In the genomic region with DNA sequence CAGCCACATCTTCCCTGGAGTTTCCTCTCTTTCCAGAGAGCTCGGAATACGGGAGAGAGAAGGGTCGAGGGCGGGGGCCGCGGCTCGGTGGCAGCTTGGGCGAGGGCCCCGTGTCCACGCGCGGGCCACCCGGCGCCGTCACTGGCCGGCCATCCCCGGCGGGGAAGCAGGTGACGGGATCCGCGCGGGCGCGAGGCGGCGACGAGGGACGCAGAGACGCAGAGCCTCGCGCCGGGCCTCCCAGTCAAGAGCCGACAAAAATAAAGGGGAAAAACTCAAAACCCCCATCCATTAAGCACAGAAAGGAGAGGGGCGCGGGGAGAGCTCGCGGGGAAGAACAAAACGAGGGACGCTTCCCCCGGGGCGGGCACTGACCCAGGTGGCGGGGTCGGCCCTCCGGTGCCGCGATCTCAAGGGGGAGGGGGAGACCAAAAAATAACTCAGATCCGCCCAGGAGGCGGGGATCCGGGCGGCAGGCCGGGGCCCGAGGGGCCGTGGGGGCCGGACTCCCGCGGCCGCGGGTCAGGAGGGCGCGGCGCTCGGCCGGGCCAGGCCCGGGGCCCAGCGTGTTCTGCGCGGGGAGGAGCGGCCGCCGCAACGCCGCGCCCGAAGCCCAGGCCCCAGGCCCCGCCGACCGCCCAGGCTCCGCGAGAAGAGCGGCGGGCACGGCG, we compare ENCODE assay signal across 8 cellular contexts. TPM values are rescaled to one million over a fixed set of nuclear protein-coding genes. Genes with fewer than 3 reads are reported as not detected.
DNase-seq lines count a peak whose midpoint lies in the region; ATAC-seq, FAIRE-seq and TF ChIP-seq lines count a peak whose summit lies in the region.

No MANE protein-coding gene starts in this region.

- no TSS peak for BruUV-seq in PC-3 (replicated peaks; lab: Mats Ljungman, UMichigan)

- TF ChIP-seq POLR2A in A549 (IDR thresholded peaks at IDR 0.05; ENCODE audit: low read length) = 0 out of 2 replicates have a peak, but pooled peaks have one; percentile 12
- no peak for TF ChIP-seq POLR2A in gastroesophageal sphincter (IDR thresholded peaks at IDR 0.05)
- TF ChIP-seq POLR2A in transverse colon (IDR thresholded peaks at IDR 0.05) = no peak

- FAIRE-seq in A549 (lab: Jason Lieb, UNC) = no peak

- H3K9ac ChIP-seq in PC-3 (ENCODE audit: low read length) = peak overlapping the region; percentile 81

- in situ Hi-C loops in transverse colon (cut with MboI; ENCODE audit: low pct_ligation_motif_present in 1 of 4, low pct_unique_long_range_greater_than_20kb in 1 of 4, low sequenced_read_pairs in 3 of 4) = loop anchor here in 1 of 4 donors (10.0 kb wide), 2 partner anchors 58 to 82 kb away; a partner anchor contains a TSS

- POLR2A ChIA-PET in A549 (lab: Yijun Ruan, JAX) (interaction anchor here (0.6 to 2.4 kb wide), 7 partner anchors 13 to 1090 kb away, joined by 3 to 24 read pairs (median 6); a partner anchor contains a TSS), PC-3 (lab: Charles Lee; ENCODE audit: unreplicated experiment) (interaction anchor here (0.6 kb wide), 1 partner anchor 182 kb away, joined by 4 read pairs; a partner anchor contains a TSS)

- peaks cover 22% of the 10 kb centered on the region for H3K4me1 ChIP-seq in A549
- peaks cover 14% of the 10 kb centered on the region for H3K4me1 ChIP-seq in PC-3 (ENCODE audit: insufficient read depth, low read length)
- H3K4me1 ChIP-seq in gastroesophageal sphincter = peaks cover 0 to 38% (median 15%) of the 10 kb centered on the region in 3 donors
- H3K4me1 ChIP-seq in transverse colon = peaks cover 0 to 48% (median 27%) of the 10 kb centered on the region in 4 donors

- H3F3A ChIP-seq in PC-3 (ENCODE audit: low read length, unreplicated experiment) = no peaks in the 10 kb centered on the region

- no peak; a peak in 1 of 5 replicates for TF ChIP-seq RAD21 in A549 (conservative IDR thresholded peaks at IDR 0.05 in 1 of 2, IDR thresholded peaks at IDR 0.05 in 1 of 2)

- CTCF ChIA-PET in A549 (lab: Yijun Ruan, JAX) (interaction anchor here (0.9 to 2.1 kb wide), 3 partner anchors 9 to 15 kb away, joined by 5 to 10 read pairs (median 9); no protein-coding TSS in a partner anchor), PC-3 (lab: Charles Lee) (interaction anchor here (0.5 kb wide), 1 partner anchor 167 kb away, joined by 4 read pairs; no protein-coding TSS in a partner anchor)

- intact Hi-C loops in PC-3 (cut with micrococcal nuclease) (loop anchor here (2.0 to 5.0 kb wide), 5 partner anchors 60 to 131 kb away; a partner anchor contains a TSS), transverse colon (cut with DNase I; ENCODE audit: low total_unique reads) (no loop called here)

- H3K27ac ChIP-seq in A549 (peak overlapping the region; percentile 89 to 97), PC-3 (ENCODE audit: low read length) (peak overlapping the region; percentile 53), gastroesophageal sphincter (peak overlapping the region; percentile 86 to 100 (median 99)), transverse colon (peak overlapping the region; percentile 96 to 100 (median 100))

- H3K4me2 ChIP-seq in A549 = peak overlapping the region; percentile 77
- peak overlapping the region; percentile 90 for H3K4me2 ChIP-seq in PC-3 (ENCODE audit: low read length)

- no peaks in the 10 kb centered on the region for H3K27me3 ChIP-seq in PC-3 (ENCODE audit: low read length)
- no peaks in the 10 kb centered on the region for H3K27me3 ChIP-seq in gastroesophageal sphincter
- H3K27me3 ChIP-seq in transverse colon = no peaks in the 10 kb centered on the region

- TF ChIP-seq EP300 in A549 (IDR thresholded peaks at IDR 0.05) (no peak), gastroesophageal sphincter (IDR thresholded peaks at IDR 0.05) (no peak), transverse colon (IDR thresholded peaks at IDR 0.05; ENCODE audit: low read depth) (no peak)

- peak overlapping the region; percentile 84 for H3K4me3 ChIP-seq in A549
- peak overlapping the region; percentile 83 for H3K4me3 ChIP-seq in PC-3 (ENCODE audit: low read length)
- H3K4me3 ChIP-seq in gastroesophageal sphincter = peak overlapping the region; percentile 52 to 61
- peak overlapping the region; percentile 64 to 98 (median 90) for H3K4me3 ChIP-seq in transverse colon

- H3K36me3 ChIP-seq in PC-3 (ENCODE audit: low read depth, low read length) (peaks cover 3% of the 10 kb centered on the region; the same call in 1 of the 2 replicates), gastroesophageal sphincter (peaks cover 0 to 19% of the 10 kb centered on the region in 2 donors), transverse colon (peaks cover 0 to 11% (median 2%) of the 10 kb centered on the region in 4 donors)

- H3K9me2 ChIP-seq in PC-3 (replicated peaks; ENCODE audit: low read length) = no peaks in the 10 kb centered on the region

- H2AFZ ChIP-seq in PC-3 (ENCODE audit: low read length) = peak overlapping the region; percentile 67

- DNase-seq in A549 (ENCODE audit: low read depth in 1 of 2, low spot score in 1 of 2) (peak; percentile 53 to 66), PC-3 (peak; percentile 26), occipital lobe (lab: John Stamatoyannopoulos, UW) (peak; percentile 60), transverse colon (peak; percentile 66)
- peak; percentile 81 for DNase-seq in activated effector memory CD4-positive, alpha-beta T cell treated with anti-CD3 and anti-CD28 coated beads, Interleukin-2, amount 50 U/mL, for 16 hours

- peak; percentile 31 to 62 for ATAC-seq in A549
- ATAC-seq in GM18520 (IDR thresholded peaks at IDR 0.05; ENCODE audit: unreplicated experiment) = peak; percentile 37
- peak; percentile 52 for ATAC-seq in HG03025 (IDR thresholded peaks at IDR 0.05; ENCODE audit: low FRiP score, unreplicated experiment)
- peak; percentile 60 for ATAC-seq in PC-3
- peak; percentile 78 for ATAC-seq in gastroesophageal sphincter

- WGBS in A549 (ENCODE audit: missing lambda C conversion rate) = under 1% methylated on average over 45 of the region's 83 CpGs
- 0% methylated on average over 14 to 31 of the region's 83 CpGs for WGBS in gastroesophageal sphincter (ENCODE audit: low coverage in 1 of 2), 2 donors
- 1% methylated on average over 82 of the region's 83 CpGs; no CpG with 5 or more reads in 1 of the 2 donors for WGBS in transverse colon (ENCODE audit: low coverage in 1 of 2), 2 donors

- TF ChIP-seq CTCF in A549 (IDR thresholded peaks at IDR 0.05) = no peak
- TF ChIP-seq CTCF in PC-3 (conservative IDR thresholded peaks at IDR 0.05; ENCODE audit: low read depth, low read length) = no peak
- TF ChIP-seq CTCF in gastroesophageal sphincter (IDR thresholded peaks at IDR 0.05) = no peak
- no peak for TF ChIP-seq CTCF in transverse colon (IDR thresholded peaks at IDR 0.05)

- H4K20me1 ChIP-seq in PC-3 (ENCODE audit: low read length) = no peaks in the 10 kb centered on the region

- H3K9me3 ChIP-seq in A549 (no peaks in the 10 kb centered on the region), PC-3 (ENCODE audit: low read length) (no peaks in the 10 kb centered on the region), gastroesophageal sphincter (no peaks in the 10 kb centered on the region), transverse colon (no peaks in the 10 kb centered on the region)

- H3K79me2 ChIP-seq in PC-3 (ENCODE audit: low read length) = peaks cover 31% of the 10 kb centered on the region

TF ChIP-seq in A549, 52 proteins besides CTCF, POLR2A, EP300 and RAD21 (continues in another document):
- TF ChIP-seq TFCP2L1 (CRISPR knock-in tag; IDR thresholded peaks at IDR 0.05) = 0 out of 2 replicates have a peak, but pooled peaks have one; percentile 14
- TF ChIP-seq MYC (IDR thresholded peaks at IDR 0.05; ENCODE audit: borderline replicate concordance, low read length) = no peak
- TF ChIP-seq SMC3 (IDR thresholded peaks at IDR 0.05) = peak; percentile 17; the same call in 1 of the 3 replicates
- TF ChIP-seq, protein P1, sequence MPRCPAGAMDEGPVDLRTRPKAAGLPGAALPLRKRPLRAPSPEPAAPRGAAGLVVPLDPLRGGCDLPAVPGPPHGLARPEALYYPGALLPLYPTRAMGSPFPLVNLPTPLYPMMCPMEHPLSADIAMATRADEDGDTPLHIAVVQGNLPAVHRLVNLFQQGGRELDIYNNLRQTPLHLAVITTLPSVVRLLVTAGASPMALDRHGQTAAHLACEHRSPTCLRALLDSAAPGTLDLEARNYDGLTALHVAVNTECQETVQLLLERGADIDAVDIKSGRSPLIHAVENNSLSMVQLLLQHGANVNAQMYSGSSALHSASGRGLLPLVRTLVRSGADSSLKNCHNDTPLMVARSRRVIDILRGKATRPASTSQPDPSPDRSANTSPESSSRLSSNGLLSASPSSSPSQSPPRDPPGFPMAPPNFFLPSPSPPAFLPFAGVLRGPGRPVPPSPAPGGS (IDR thresholded peaks at IDR 0.05) = no peak; the same call in 1 of the 3 replicates
- TF ChIP-seq, protein P2, sequence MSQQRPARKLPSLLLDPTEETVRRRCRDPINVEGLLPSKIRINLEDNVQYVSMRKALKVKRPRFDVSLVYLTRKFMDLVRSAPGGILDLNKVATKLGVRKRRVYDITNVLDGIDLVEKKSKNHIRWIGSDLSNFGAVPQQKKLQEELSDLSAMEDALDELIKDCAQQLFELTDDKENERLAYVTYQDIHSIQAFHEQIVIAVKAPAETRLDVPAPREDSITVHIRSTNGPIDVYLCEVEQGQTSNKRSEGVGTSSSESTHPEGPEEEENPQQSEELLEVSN (IDR thresholded peaks at IDR 0.05; ENCODE audit: borderline replicate concordance, low read depth) = 0 out of 2 replicates have a peak, but pooled peaks have one; percentile 27
- TF ChIP-seq TP53 (CRISPR knock-in tag; IDR thresholded peaks at IDR 0.05) = no peak
- no peak for TF ChIP-seq RCOR1 (IDR thresholded peaks at IDR 0.05; ENCODE audit: low read depth, low read length)
- no peak for TF ChIP-seq CHD4 (IDR thresholded peaks at IDR 0.05; ENCODE audit: borderline replicate concordance)

RNA-seq across cellular contexts. Expression of a gene that starts 0.7 kb away (rescaled TPM):
- polyA plus RNA-seq in A549 (2011; rRNA removed) = 30.0 and 38.3 TPM in 2 replicates
- 6.0 and 7.1 TPM in 2 replicates for polyA plus RNA-seq in A549 (2012; cell fraction: cytosol; rRNA removed)
- polyA plus RNA-seq in A549 (2012; cell fraction: nucleus; rRNA removed) = 9.1 and 15.3 TPM in 2 replicates
- polyA plus RNA-seq in A549 (2017; fragmentation: RNase III; extraction: RNeasy Plus Mini Kit Qiagen cat#74134 plus additional on column Dnase treatment) = 18.8 to 23.1 TPM (median 20.0 TPM) in 3 replicates
- polyA minus RNA-seq in A549 (2011; rRNA and poly(A)+ RNA removed) = 16.4 and 16.9 TPM in 2 replicates
- total RNA-seq in PC-3 (2014; rRNA removed) = 10.4 and 12.3 TPM in 2 replicates
- total RNA-seq in gastroesophageal sphincter = 10 to 100 TPM; 40.5 to 67.9 (median 53.5) TPM
- total RNA-seq in occipital lobe = 48.5 TPM
- total RNA-seq in transverse colon = 100 to 1,000 TPM in 2 of 4 donors, 10 to 100 TPM in 2; 47.0 to 114 (median 103) TPM

RNA-seq across cellular contexts. Expression of a gene that starts 59.8 kb away (rescaled TPM):
- polyA plus RNA-seq in A549 (2011; rRNA removed) (175 and 246 TPM in 2 replicates), A549 (2017; fragmentation: RNase III; extraction: RNeasy Plus Mini Kit Qiagen cat#74134 plus additional on column Dnase treatment) (108 to 109 TPM (median 108 TPM) in 3 replicates)
- 60.1 and 66.2 TPM in 2 replicates for polyA plus RNA-seq in A549 (2012; cell fraction: cytosol; rRNA removed)
- polyA plus RNA-seq in A549 (2012; cell fraction: nucleus; rRNA removed) = 14.5 and 21.6 TPM in 2 replicates
- 58.5 and 73.4 TPM in 2 replicates for polyA minus RNA-seq in A549 (2011; rRNA and poly(A)+ RNA removed)
- total RNA-seq in PC-3 (2014; rRNA removed) (54.4 and 96.1 TPM in 2 replicates), gastroesophageal sphincter (100 to 1,000 TPM; 206 to 236 (median 211) TPM), occipital lobe (50.1 TPM), transverse colon (100 to 1,000 TPM in 2 of 4 donors, 10 to 100 TPM in 2; 83.8 to 200 (median 101) TPM)

Comparison
In these comparisons a context has a peak if more than half of its experiments do, and no peak if none do; other contexts are left out.
1. Peak in every context shown above with its lines: DNase-seq, ATAC-seq, H3K4me3 ChIP-seq and H3K27ac ChIP-seq.
2. DNase-seq: peak in every context shown above with its lines; median percentile 81 in activated effector memory CD4-positive, alpha-beta T cell treated with anti-CD3 and anti-CD28 coated beads, Interleukin-2, amount 50 U/mL, for 16 hours; 66 in transverse colon; 60 in occipital lobe; 60 in A549; 26 in PC-3.